ENCODE assay signal across 1 cellular context in the genomic region with DNA sequence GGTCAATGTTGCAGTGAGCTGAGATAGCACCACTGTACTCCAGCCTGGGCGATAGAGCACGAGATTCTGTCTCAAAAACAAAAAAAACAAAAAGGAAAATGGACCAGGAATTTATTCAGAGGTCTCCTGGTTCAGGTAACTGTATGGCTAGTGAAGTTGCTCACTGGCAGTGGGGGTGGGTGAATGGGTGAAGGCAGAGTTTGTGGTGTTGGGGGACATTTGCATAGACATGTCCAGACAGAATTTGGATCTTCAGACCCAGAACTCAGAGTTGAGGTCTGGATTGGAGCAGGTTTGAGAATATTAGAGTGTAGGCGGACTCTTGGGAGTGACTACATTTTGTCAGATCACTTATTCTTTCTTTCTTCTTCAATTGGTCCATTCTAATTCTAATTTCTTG.
TF ChIP-seq lines count a peak whose summit lies in the region.

No MANE protein-coding gene starts in this region.

TF ChIP-seq in GM23338, 12 proteins besides CTCF, POLR2A, EP300 and RAD21 (continued from another document):
- TF ChIP-seq, protein P1, sequence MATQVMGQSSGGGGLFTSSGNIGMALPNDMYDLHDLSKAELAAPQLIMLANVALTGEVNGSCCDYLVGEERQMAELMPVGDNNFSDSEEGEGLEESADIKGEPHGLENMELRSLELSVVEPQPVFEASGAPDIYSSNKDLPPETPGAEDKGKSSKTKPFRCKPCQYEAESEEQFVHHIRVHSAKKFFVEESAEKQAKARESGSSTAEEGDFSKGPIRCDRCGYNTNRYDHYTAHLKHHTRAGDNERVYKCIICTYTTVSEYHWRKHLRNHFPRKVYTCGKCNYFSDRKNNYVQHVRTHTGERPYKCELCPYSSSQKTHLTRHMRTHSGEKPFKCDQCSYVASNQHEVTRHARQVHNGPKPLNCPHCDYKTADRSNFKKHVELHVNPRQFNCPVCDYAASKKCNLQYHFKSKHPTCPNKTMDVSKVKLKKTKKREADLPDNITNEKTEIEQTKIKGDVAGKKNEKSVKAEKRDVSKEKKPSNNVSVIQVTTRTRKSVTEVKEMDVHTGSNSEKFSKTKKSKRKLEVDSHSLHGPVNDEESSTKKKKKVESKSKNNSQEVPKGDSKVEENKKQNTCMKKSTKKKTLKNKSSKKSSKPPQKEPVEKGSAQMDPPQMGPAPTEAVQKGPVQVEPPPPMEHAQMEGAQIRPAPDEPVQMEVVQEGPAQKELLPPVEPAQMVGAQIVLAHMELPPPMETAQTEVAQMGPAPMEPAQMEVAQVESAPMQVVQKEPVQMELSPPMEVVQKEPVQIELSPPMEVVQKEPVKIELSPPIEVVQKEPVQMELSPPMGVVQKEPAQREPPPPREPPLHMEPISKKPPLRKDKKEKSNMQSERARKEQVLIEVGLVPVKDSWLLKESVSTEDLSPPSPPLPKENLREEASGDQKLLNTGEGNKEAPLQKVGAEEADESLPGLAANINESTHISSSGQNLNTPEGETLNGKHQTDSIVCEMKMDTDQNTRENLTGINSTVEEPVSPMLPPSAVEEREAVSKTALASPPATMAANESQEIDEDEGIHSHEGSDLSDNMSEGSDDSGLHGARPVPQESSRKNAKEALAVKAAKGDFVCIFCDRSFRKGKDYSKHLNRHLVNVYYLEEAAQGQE (IDR thresholded peaks at IDR 0.05; ENCODE audit: unreplicated experiment): no peak
- no peak for TF ChIP-seq ZNF331 (CRISPR knock-in tag; IDR thresholded peaks at IDR 0.05; ENCODE audit: low read depth)
TF ChIP-seq in GM23338: peak in this region for 0.
